Comparison of ENCODE assay signal across 4 cellular contexts in genomic region chr13:81080911-81081454, GRCh38.
"Had no signal": no experiment of that assay in that cellular context is flagged by ENCODE, and none has a peak within 500 bp of the region (broad histone marks: within the 10 kb centered on the region; RNA-seq: fewer than 3 reads in every experiment).

No MANE protein-coding gene starts in this region.

- H2AFZ ChIP-seq: GM23338 had no signal

- H3K4me3 Mint-ChIP-seq: GM23338, H9 had no signal

- ATAC-seq: GM23338 had no signal

- DNase-seq: H9, HCEC 1CT, IMR-90 had no signal

- H3K4me3 ChIP-seq: GM23338 had no signal

- H3K4me2 ChIP-seq: GM23338 had no signal

- H3K4me1 Mint-ChIP-seq: GM23338, H9 had no signal

- H3K27ac Mint-ChIP-seq: GM23338, H9 had no signal
